8 cellular contexts compared by ENCODE assay signal in genomic region chr14:105951399-105951798, GRCh38.
"Had no signal": no experiment of that assay in that cellular context is flagged by ENCODE, and none has a peak within 500 bp of the region (broad histone marks: within the 10 kb centered on the region; RNA-seq: fewer than 3 reads in every experiment).

No MANE protein-coding gene starts in this region.

- DNase-seq: H9, HCEC 1CT, HFFc6, IMR-90 had no signal

- H3K4me3 Mint-ChIP-seq: GM23338, H9, HFFc6 had no signal

- ATAC-seq: GM23338, K562 had no signal

- H3K4me1 Mint-ChIP-seq: GM23338, H9 had no signal

- FAIRE-seq: H1, H54, K562 had no signal

- H3K27ac Mint-ChIP-seq: GM23338, H9, HFFc6 had no signal
